Comparison of ENCODE assay signal across 8 cellular contexts in the genomic region with DNA sequence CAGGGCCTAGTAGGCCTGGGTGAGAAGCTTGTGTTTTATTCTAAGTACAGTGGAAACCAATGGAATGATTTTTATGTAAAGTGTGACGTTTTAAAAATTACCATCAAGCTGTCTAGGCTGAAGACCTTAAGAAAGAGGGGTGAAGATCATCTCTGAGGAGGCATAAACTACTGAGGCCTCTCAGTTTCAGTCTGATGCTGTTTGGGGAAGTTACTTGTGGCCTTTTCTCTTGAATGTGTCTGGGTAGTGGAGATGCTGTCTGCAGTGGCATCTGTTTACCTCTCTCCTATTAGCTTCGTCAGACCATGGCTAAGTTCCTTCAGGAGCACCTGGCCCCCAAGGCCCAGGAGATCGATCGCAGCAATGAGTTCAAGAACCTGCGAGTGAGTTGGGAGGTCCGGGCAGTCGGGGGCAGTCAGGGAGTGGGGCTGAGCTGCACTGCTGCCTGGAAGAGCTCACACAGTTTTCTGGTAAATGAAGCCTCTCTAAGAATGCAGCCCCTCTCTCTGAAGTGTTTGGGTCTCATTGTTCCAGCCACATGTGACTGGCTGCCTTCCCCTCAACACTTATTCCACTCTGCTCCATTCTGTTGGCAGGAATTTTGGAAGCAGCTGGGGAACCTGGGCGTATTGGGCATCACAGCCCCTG. TPM values are rescaled to one million over a fixed set of nuclear protein-coding genes. Genes with fewer than 3 reads are reported as not detected.
DNase-seq lines count a peak whose midpoint lies in the region; ATAC-seq and TF ChIP-seq lines count a peak whose summit lies in the region.

No MANE protein-coding gene starts in this region.

- TF ChIP-seq CTCF in CD14-positive monocyte (IDR thresholded peaks at IDR 0.05) (no peak), Calu3 (IDR thresholded peaks at IDR 0.05; ENCODE audit: unreplicated experiment) (no peak)

- H3K4me1 Mint-ChIP-seq in CD14-positive monocyte (peaks cover 43% of the 10 kb centered on the region), Calu3 (ENCODE audit: low read depth, unreplicated experiment) (peaks cover 10% of the 10 kb centered on the region)

- H3K4me3 Mint-ChIP-seq in CD14-positive monocyte = peak overlapping the region; percentile 4 to 69
- H3K4me3 Mint-ChIP-seq in Calu3 (ENCODE audit: low read depth, unreplicated experiment) = no peak overlapping the region

- H3K9ac ChIP-seq in adipocyte (ENCODE audit: low read length) = peak overlapping the region; percentile 21

- H3K27me3 Mint-ChIP-seq in CD14-positive monocyte (ENCODE audit: low read depth in 3 of 3) = peaks cover 0 to 4% (median 0%) of the 10 kb centered on the region in 3 donors
- no peaks in the 10 kb centered on the region for H3K27me3 Mint-ChIP-seq in Calu3 (ENCODE audit: unreplicated experiment)

- no peaks in the 10 kb centered on the region for H3K27me3 ChIP-seq in adipocyte (replicated peaks; ENCODE audit: control insufficient read depth, insufficient read depth, low read length)

- CTCF ChIA-PET in Calu3 (lab: Charles Lee) = no interaction called here

- intact Hi-C loops in CD14-positive monocyte (cut with micrococcal nuclease) = loop anchor here in 1 of 2 donors (5.0 kb wide), 1 partner anchor 40 kb away; no protein-coding TSS in a partner anchor
- intact Hi-C loops in Calu3 (cut with micrococcal nuclease; ENCODE audit: unreplicated experiment) = no loop called here

- ATAC-seq in HG03159 (IDR thresholded peaks at IDR 0.05; ENCODE audit: unreplicated experiment) = peak; percentile 59
- no peak for ATAC-seq in GM18909 (IDR thresholded peaks at IDR 0.05; ENCODE audit: poor library complexity, unreplicated experiment)

- H3K36me3 Mint-ChIP-seq in CD14-positive monocyte = peaks cover 40 to 49% of the 10 kb centered on the region in 2 donors
- peaks cover 29% of the 10 kb centered on the region for H3K36me3 Mint-ChIP-seq in Calu3 (ENCODE audit: insufficient read depth, unreplicated experiment)

- peak overlapping the region; percentile 48 for H3K4me3 ChIP-seq in adipocyte (ENCODE audit: low read length)

- no peaks in the 10 kb centered on the region for H3K9me3 Mint-ChIP-seq in CD14-positive monocyte
- no peaks in the 10 kb centered on the region for H3K9me3 Mint-ChIP-seq in Calu3 (ENCODE audit: low read depth, unreplicated experiment)

- H3K4me1 ChIP-seq in adipocyte (ENCODE audit: control insufficient read depth, insufficient read depth, low read length) = peaks cover 29% of the 10 kb centered on the region

- no peaks in the 10 kb centered on the region for H3K9me3 ChIP-seq in adipocyte (ENCODE audit: control insufficient read depth, low read length)

- peak overlapping the region in 5 of 7 donors; percentile 60 to 77 (median 68) for H3K27ac Mint-ChIP-seq in CD14-positive monocyte
- no peak overlapping the region for H3K27ac Mint-ChIP-seq in Calu3 (ENCODE audit: unreplicated experiment)

- DNase-seq in CD14-positive monocyte (ENCODE audit: low spot score) (no peak), GM19240 (ENCODE audit: insufficient read length, low spot score) (peak; percentile 67), adipocyte (ENCODE audit: low read depth) (no peak), NCI-H748 (lab: John Stamatoyannopoulos, UW; ENCODE audit: unreplicated experiment) (no peak), UCSD-AML1 (lab: John Stamatoyannopoulos, UW; ENCODE audit: unreplicated experiment) (no peak), Calu3 (no peak)

- peaks cover 44% of the 10 kb centered on the region for H3K36me3 ChIP-seq in adipocyte (ENCODE audit: control insufficient read depth, insufficient read depth, low read length, severe bottlenecking)

- no TSS peak for BruUV-seq in Calu3 (replicated peaks; lab: Mats Ljungman, UMichigan)

RNA-seq across cellular contexts. Expression of a gene that starts 1.9 kb away (rescaled TPM):
- polyA plus RNA-seq in CD14-positive monocyte = 10 to 100 TPM; 28.6 to 31.3 TPM
- 46.6 and 54.2 TPM in 2 replicates for total RNA-seq in Calu3 (2022)

RNA-seq across cellular contexts. Expression of a gene that starts 24.9 kb away (rescaled TPM):
- polyA plus RNA-seq in CD14-positive monocyte = 1 to 10 TPM; 5.4 to 7.9 TPM
- 29.5 and 44.5 TPM in 2 replicates for total RNA-seq in Calu3 (2022)

RNA-seq across cellular contexts. Expression of a gene that starts 33.3 kb away (rescaled TPM):
- under 1 TPM; 0.67 to 0.79 TPM for polyA plus RNA-seq in CD14-positive monocyte
- total RNA-seq in Calu3 (2022) = 15.6 and 17.2 TPM in 2 replicates

RNA-seq across cellular contexts. Expression of a gene that starts 49.4 kb away (rescaled TPM):
- polyA plus RNA-seq in CD14-positive monocyte = under 1 TPM in 1 of 2 donors, not detected in 1; 0.01 TPM
- 1.1 and 1.3 TPM in 2 replicates for total RNA-seq in Calu3 (2022)

RNA-seq across cellular contexts. Expression of a gene that starts 56.6 kb away (rescaled TPM):
- polyA plus RNA-seq in CD14-positive monocyte = not detected
- total RNA-seq in Calu3 (2022) = not detected in 2 replicates
